7 cellular contexts compared by ENCODE assay signal in the genomic region with DNA sequence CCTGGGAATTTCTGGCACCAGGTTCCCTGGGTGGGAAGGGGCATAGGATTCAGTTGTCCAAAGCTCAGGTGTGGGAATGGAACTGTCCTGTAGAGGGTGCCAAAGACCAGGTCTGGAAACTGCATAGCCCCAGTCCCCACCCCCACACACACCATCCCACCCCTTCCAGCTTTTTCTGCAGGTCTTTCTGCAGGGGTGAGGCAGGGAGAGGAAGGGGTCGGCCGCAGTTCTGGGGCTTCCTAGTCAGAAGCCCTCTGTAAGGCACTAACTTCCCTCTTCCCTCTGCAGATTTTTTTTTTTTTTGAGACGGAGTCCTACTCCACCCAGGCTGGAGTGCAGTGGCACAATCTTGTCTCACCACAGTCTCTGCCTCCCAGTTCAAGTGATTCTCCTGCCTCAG.
DNase-seq lines count a peak whose midpoint lies in the region; ATAC-seq and TF ChIP-seq lines count a peak whose summit lies in the region.
"Not testable (repeated sequence)": the region's sequence is repeated elsewhere in the genome, so short reads cannot be mapped to it uniquely, and the experiment has no call there.

No MANE protein-coding gene starts in this region.

- not testable (repeated sequence) for H3K9me3 Mint-ChIP-seq in activated naive CD8-positive, alpha-beta T cell treated with anti-CD3 and anti-CD28 coated beads, Interleukin-2, amount 10 ng/mL, durations not matched to agents 7 days and 5 days

- CTCF ChIA-PET in Panc1 (lab: Charles Lee): not testable (repeated sequence)

- H3K4me3 Mint-ChIP-seq in activated naive CD8-positive, alpha-beta T cell treated with anti-CD3 and anti-CD28 coated beads, Interleukin-2, amount 10 ng/mL, durations not matched to agents 7 days and 5 days: not testable (repeated sequence)

- not testable (repeated sequence) for ATAC-seq in Panc1; activated naive CD8-positive, alpha-beta T cell treated with anti-CD3 and anti-CD28 coated beads, Interleukin-2, amount 10 ng/mL, durations not matched to agents 7 days and 5 days (ENCODE audit: low read depth); left cardiac atrium

- H3K9me2 ChIP-seq in hepatocyte (replicated peaks; ENCODE audit: insufficient read depth): not testable (repeated sequence)

- not testable (repeated sequence) for H3K4me2 ChIP-seq in hepatocyte

- WGBS in hepatocyte (ENCODE audit: low lambda C conversion rate, missing lambda C conversion rate): 37% methylated on average over 3 of the region's 3 CpGs
- WGBS in spleen, 5 donors: 8 to 39% (median 29%) methylated on average over 3 of the region's 3 CpGs

- H3K27me3 ChIP-seq in Panc1 (ENCODE audit: control insufficient read depth, insufficient read depth, low read length); hepatocyte; spleen (replicated peaks in 1 of 7): not testable (repeated sequence)

- not testable (repeated sequence) for BruUV-seq in Panc1 (replicated peaks; lab: Mats Ljungman, UMichigan)

- not testable (repeated sequence) for H4K20me1 ChIP-seq in hepatocyte (ENCODE audit: insufficient read depth, poor library complexity, severe bottlenecking)

- POLR2A ChIA-PET in Panc1 (lab: Charles Lee); activated naive CD8-positive, alpha-beta T cell treated with anti-CD3 and anti-CD28 coated beads, Interleukin-2, amount 10 ng/mL, durations not matched to agents 7 days and 5 days (lab: Charles Lee): not testable (repeated sequence)

- H3K4me1 ChIP-seq in Panc1 (ENCODE audit: control insufficient read depth, insufficient read depth, low read length); hepatocyte (ENCODE audit: insufficient read depth); spleen: not testable (repeated sequence)

- not testable (repeated sequence) for TF ChIP-seq POLR2A in spleen (IDR thresholded peaks at IDR 0.05)

- H3K36me3 Mint-ChIP-seq in activated naive CD8-positive, alpha-beta T cell treated with anti-CD3 and anti-CD28 coated beads, Interleukin-2, amount 10 ng/mL, durations not matched to agents 7 days and 5 days: not testable (repeated sequence)

- H3K27ac ChIP-seq in Panc1 (ENCODE audit: low read length); hepatocyte; spleen: not testable (repeated sequence)

- not testable (repeated sequence) for H3K27ac Mint-ChIP-seq in activated naive CD8-positive, alpha-beta T cell treated with anti-CD3 and anti-CD28 coated beads, Interleukin-2, amount 10 ng/mL, durations not matched to agents 7 days and 5 days

- H3K4me3 ChIP-seq in Panc1 (ENCODE audit: low read depth in 2 of 2, low read length in 2 of 2); hepatocyte; spleen: not testable (repeated sequence)

- intact Hi-C loops in Panc1 (cut with micrococcal nuclease; ENCODE audit: unreplicated experiment); left cardiac atrium (cut with DNase I); spleen (cut with DNase I; ENCODE audit: low total_unique reads): not testable (repeated sequence)

- not testable (repeated sequence) for H3K27me3 Mint-ChIP-seq in activated naive CD8-positive, alpha-beta T cell treated with anti-CD3 and anti-CD28 coated beads, Interleukin-2, amount 10 ng/mL, durations not matched to agents 7 days and 5 days

- TF ChIP-seq CTCF in GM12873 (IDR thresholded peaks at IDR 0.05; ENCODE audit: insufficient read depth, low read depth, low read length, missing control alignments) (peak; percentile 2), Panc1 (IDR thresholded peaks at IDR 0.05) (peak; percentile 17; the same call in 1 of the 2 replicates), hepatocyte (IDR thresholded peaks at IDR 0.05; ENCODE audit: poor library complexity) (peak; percentile 12)
- not testable (repeated sequence) for TF ChIP-seq CTCF in spleen (IDR thresholded peaks at IDR 0.05 in 8 of 11, conservative IDR thresholded peaks at IDR 0.05 in 3 of 11)

- DNase-seq in Panc1 (ENCODE audit: low read depth, low spot score); hepatocyte (ENCODE audit: low spot score): not testable (repeated sequence)
- peak; percentile 19 for DNase-seq in activated T-cell treated with anti-CD3 and anti-CD28 coated beads, Interleukin-2, amount 50 U/mL, for 1 hour
- peak; percentile 35 for DNase-seq in activated naive CD8-positive, alpha-beta T cell treated with anti-CD3 and anti-CD28 coated beads, Interleukin-2, amount 10 ng/mL, durations not matched to agents 7 days and 5 days
- DNase-seq in left cardiac atrium (peak; percentile 25), spleen (peak; percentile 73)

- not testable (repeated sequence) for H3K79me2 ChIP-seq in hepatocyte

- H3K36me3 ChIP-seq in Panc1 (ENCODE audit: control insufficient read depth, insufficient read depth, low read length); hepatocyte (replicated peaks; ENCODE audit: insufficient read depth, low read depth); spleen: not testable (repeated sequence)

- not testable (repeated sequence) for H2AFZ ChIP-seq in hepatocyte

- not testable (repeated sequence) for H3K9me3 ChIP-seq in Panc1 (ENCODE audit: control insufficient read depth, insufficient read depth, low read depth, low read length); hepatocyte (ENCODE audit: low read depth); spleen

- in situ Hi-C loops in Panc1 (cut with HindIII; ENCODE audit: low pct_unique_long_range_greater_than_20kb, low sequenced_read_pairs): not testable (repeated sequence)

- H3K4me1 Mint-ChIP-seq in activated naive CD8-positive, alpha-beta T cell treated with anti-CD3 and anti-CD28 coated beads, Interleukin-2, amount 10 ng/mL, durations not matched to agents 7 days and 5 days: not testable (repeated sequence)
